8 cellular contexts compared by ENCODE assay signal in genomic region chr10:124916585-124917167, GRCh38.
DNase-seq lines count a peak whose midpoint lies in the region; ATAC-seq, FAIRE-seq and TF ChIP-seq lines count a peak whose summit lies in the region.

No MANE protein-coding gene starts in this region.

- H3K27me3 ChIP-seq in HUES6 (ENCODE audit: control insufficient read depth, insufficient read depth, low read length): no peaks in the 10 kb centered on the region
- H3K27me3 ChIP-seq in OCI-LY1 (ENCODE audit: insufficient read depth, low read length): no peaks in the 10 kb centered on the region

- H3K4me1 ChIP-seq in HUES6 (ENCODE audit: control insufficient read depth, insufficient read depth, low read length) (peaks cover 7% of the 10 kb centered on the region; the same call in 1 of the 2 replicates), OCI-LY1 (ENCODE audit: insufficient read depth, low read length, severe bottlenecking) (peaks cover 22% of the 10 kb centered on the region)

- no peaks in the 10 kb centered on the region for H3K36me3 ChIP-seq in HUES6 (ENCODE audit: control insufficient read depth, insufficient read depth, low read length)
- H3K36me3 ChIP-seq in OCI-LY1 (ENCODE audit: insufficient read depth, low read length): no peaks in the 10 kb centered on the region

- H3F3A ChIP-seq in OCI-LY1 (ENCODE audit: insufficient read depth, low read length): no peaks in the 10 kb centered on the region

- no peaks in the 10 kb centered on the region for H4K20me1 ChIP-seq in OCI-LY1 (ENCODE audit: insufficient read depth, low read length)

- 0 out of 2 replicates have a peak overlapping the region, but pooled peaks have one; percentile 27 for H2AFZ ChIP-seq in OCI-LY1 (ENCODE audit: low read length)

- peak overlapping the region; percentile 83 for H3K4me2 ChIP-seq in OCI-LY1 (ENCODE audit: low read length)

- ATAC-seq in GM21447 (IDR thresholded peaks at IDR 0.05; ENCODE audit: unreplicated experiment): peak; percentile 94

- H3K79me2 ChIP-seq in OCI-LY1 (ENCODE audit: insufficient read depth, low read length): peaks cover 38% of the 10 kb centered on the region

- H3K9ac ChIP-seq in HUES6 (ENCODE audit: low read length) (peak overlapping the region; percentile 97), OCI-LY1 (ENCODE audit: low read length) (peak overlapping the region; percentile 77)

- FAIRE-seq in D721Med (lab: Jason Lieb, UNC): no peak

- H3K27ac ChIP-seq in HUES6 (ENCODE audit: low read depth, low read length): peak overlapping the region; percentile 82
- H3K27ac ChIP-seq in OCI-LY1 (ENCODE audit: low read depth, low read length, poor library complexity, severe bottlenecking): no peak overlapping the region

- H3K9me2 ChIP-seq in OCI-LY1 (ENCODE audit: low read depth, low read length): no peaks in the 10 kb centered on the region

- peak; percentile 64 for DNase-seq in D721Med (ENCODE audit: insufficient read length, low spot score)
- DNase-seq in activated T-cell treated with anti-CD3 and anti-CD28 coated beads for 24 hours (ENCODE audit: low read depth): peak; percentile 95
- DNase-seq in epithelial cell of esophagus (ENCODE audit: low read depth): peak; percentile 98
- peak; percentile 95 for DNase-seq in middle frontal gyrus (ENCODE audit: extremely low spot score, low spot score)
- DNase-seq in stimulated activated CD8-positive, alpha-beta memory T cell treated with anti-CD3 and anti-CD28 coated beads, Interleukin-2, amount 100 ng/mL, for 1 hour (ENCODE audit: low read depth in 2 of 2): peak; percentile 94 to 96

- TF ChIP-seq CTCF in D721Med (IDR thresholded peaks at IDR 0.05; ENCODE audit: insufficient read depth, missing control alignments) (no peak), OCI-LY1 (IDR thresholded peaks at IDR 0.05; ENCODE audit: low read length) (no peak), epithelial cell of esophagus (IDR thresholded peaks at IDR 0.05; ENCODE audit: insufficient read depth, low read depth, low read length, missing control alignments) (no peak)

- H3K9me3 ChIP-seq in HUES6 (ENCODE audit: control insufficient read depth, insufficient read depth, low read depth, low read length) (no peaks in the 10 kb centered on the region), OCI-LY1 (ENCODE audit: low read length) (no peaks in the 10 kb centered on the region)

- peak overlapping the region; percentile 86 for H3K4me3 ChIP-seq in HUES6 (ENCODE audit: low read depth, low read length)
- H3K4me3 ChIP-seq in OCI-LY1 (ENCODE audit: low read depth, low read length, poor library complexity, severe bottlenecking): peak overlapping the region; percentile 71
- peak overlapping the region; percentile 89 for H3K4me3 ChIP-seq in epithelial cell of esophagus (ENCODE audit: low read length)
